In genomic region chr11:12784987-12785386, GRCh38 we compare ENCODE assay signal across 23 cellular contexts.
DNase-seq lines count a peak whose midpoint lies in the region; ATAC-seq and TF ChIP-seq lines count a peak whose summit lies in the region.
"Had no signal": no experiment of that assay in that cellular context is flagged by ENCODE, and none has a peak within 500 bp of the region (broad histone marks: within the 10 kb centered on the region; RNA-seq: fewer than 3 reads in every experiment).

No MANE protein-coding gene starts in this region.

- peaks cover 35% of the 10 kb centered on the region for H3K4me1 ChIP-seq in mesodermal cell (ENCODE audit: control insufficient read depth, insufficient read depth, low read length, poor library complexity, severe bottlenecking)
- H3K4me1 ChIP-seq: prostate gland had no signal

- H3K27ac ChIP-seq in AG04450 (ENCODE audit: low read depth, low read length) = peak overlapping the region; percentile 12
- peak overlapping the region; percentile 38 for H3K27ac ChIP-seq in RWPE1
- peak overlapping the region; percentile 32 for H3K27ac ChIP-seq in mesodermal cell (ENCODE audit: low read depth, low read length, severe bottlenecking)
- H3K27ac ChIP-seq: dorsolateral prefrontal cortex, prostate gland, thoracic aorta had no signal

- H3K4me3 ChIP-seq in AG04450 (ENCODE audit: low read depth, low read length) (no peak overlapping the region), mesodermal cell (ENCODE audit: extremely low read depth, insufficient read depth, low read length, poor library complexity, severe bottlenecking) (no peak overlapping the region)
- H3K4me3 ChIP-seq: dorsolateral prefrontal cortex, MG63, mucosa of descending colon, prostate gland, thoracic aorta had no signal

- no peaks in the 10 kb centered on the region for H3K9me3 ChIP-seq in AG04450 (ENCODE audit: control insufficient read depth, insufficient read depth, low read length)
- no peaks in the 10 kb centered on the region for H3K9me3 ChIP-seq in mesodermal cell (ENCODE audit: control insufficient read depth, low read length)
- H3K9me3 ChIP-seq: MG63, mucosa of descending colon, prostate gland, thoracic aorta had no signal

- DNase-seq in AG04450 (ENCODE audit: low read depth, low spot score) (no peak), ELF-1 (ENCODE audit: low read depth, low spot score) (peak; percentile 68), RWPE1 (ENCODE audit: low spot score) (no peak), NCI-H1930 (lab: John Stamatoyannopoulos, UW) (no peak), KG1 (lab: John Stamatoyannopoulos, UW) (no peak)
- DNase-seq in activated naive CD4-positive, alpha-beta T cell (lab: John Stamatoyannopoulos, UW) = no peak
- DNase-seq: activated B cell treated with CpG ODN at 0.5 μM for 24 hours; activated CD8-positive, alpha-beta memory T cell treated with anti-CD3 and anti-CD28 coated beads for 24 hours; activated naive CD4-positive, alpha-beta T cell treated with anti-CD3 and anti-CD28 coated beads, Interleukin-2, amount 50 U/mL, for 16 hours; activated T-cell treated with anti-CD3 and anti-CD28 coated beads, Interleukin-2, amount 50 U/mL, for 48 hours; dorsolateral prefrontal cortex; H9; MG63; mucosa of descending colon; NCI-H1436 treated with DMSO at 0.1 percent for 48 hours; NCI-H524; small intestine; stimulated activated naive CD4-positive, alpha-beta T cell; T-helper 9 cell had no signal

- H3K36me3 ChIP-seq in mesodermal cell (ENCODE audit: control insufficient read depth, insufficient read depth, low read length) = peaks cover 71% of the 10 kb centered on the region
- H3K36me3 ChIP-seq: prostate gland, thoracic aorta had no signal

- WGBS in mesodermal cell (ENCODE audit: insufficient coverage in 2 of 2), 2 experiments = 91 to 100% methylated on average over 2 of the region's 5 CpGs

- CTCF ChIA-PET in AG04450 (lab: Charles Lee) = no interaction called here
- CTCF ChIA-PET in RWPE1 (lab: Yijun Ruan, JAX) = no interaction called here

- H3K27me3 ChIP-seq in AG04450 (ENCODE audit: control insufficient read depth, insufficient read depth, low read length) = no peaks in the 10 kb centered on the region
- H3K27me3 ChIP-seq: dorsolateral prefrontal cortex, MG63 had no signal

- TF ChIP-seq CTCF in AG04450 (IDR thresholded peaks at IDR 0.05; ENCODE audit: low read depth, low read length) = no peak
- TF ChIP-seq CTCF in RWPE1 (conservative IDR thresholded peaks at IDR 0.05; ENCODE audit: low read depth) = no peak

- POLR2A ChIA-PET in AG04450 (lab: Yijun Ruan, JAX) (no interaction called here), RWPE1 (lab: Yijun Ruan, JAX; ENCODE audit: low non-redundant PET) (no interaction called here)

- ATAC-seq in HG02938 (IDR thresholded peaks at IDR 0.05; ENCODE audit: unreplicated experiment) = no peak
- ATAC-seq: mucosa of descending colon had no signal
